ENCODE assay signal across 25 cellular contexts in genomic region chr5:136182618-136183017, GRCh38.
DNase-seq lines count a peak whose midpoint lies in the region; ATAC-seq and TF ChIP-seq lines count a peak whose summit lies in the region.
"Had no signal": no experiment of that assay in that cellular context is flagged by ENCODE, and none has a peak within 500 bp of the region (broad histone marks: within the 10 kb centered on the region; RNA-seq: fewer than 3 reads in every experiment).

No MANE protein-coding gene starts in this region.

- TF ChIP-seq CTCF in AG10803 (conservative IDR thresholded peaks at IDR 0.05; ENCODE audit: low read length) (no peak), cardiac fibroblast (IDR thresholded peaks at IDR 0.05; ENCODE audit: low read depth, low read length) (no peak), fibroblast of mammary gland (conservative IDR thresholded peaks at IDR 0.05; ENCODE audit: control insufficient read depth, insufficient read depth, low read depth, low read length) (no peak), RWPE1 (conservative IDR thresholded peaks at IDR 0.05; ENCODE audit: low read depth) (no peak)

- POLR2A ChIA-PET in RWPE1 (lab: Yijun Ruan, JAX; ENCODE audit: low non-redundant PET): no interaction called here

- no peak overlapping the region for H3K4me3 ChIP-seq in AG10803 (ENCODE audit: low read length)
- H3K4me3 ChIP-seq in cardiac fibroblast (replicated peaks in 1 of 2; ENCODE audit: low read depth in 2 of 2, low read length in 2 of 2): no peak overlapping the region
- H3K4me3 ChIP-seq in fibroblast of mammary gland (ENCODE audit: control insufficient read depth, low read depth, low read length): no peak overlapping the region
- H3K4me3 ChIP-seq: SJSA1 had no signal

- no peak overlapping the region for H3K27ac ChIP-seq in RWPE1
- H3K27ac ChIP-seq: 22Rv1, SJSA1 had no signal

- CTCF ChIA-PET in RWPE1 (lab: Yijun Ruan, JAX): interaction anchor here (0.7 to 1.2 kb wide), 2 partner anchors 9 to 10 kb away, joined by 3 to 4 read pairs; partner anchors contain the start of gene SMIM32

- no peak for ATAC-seq in GM21526 (IDR thresholded peaks at IDR 0.05; ENCODE audit: low FRiP score, unreplicated experiment)
- ATAC-seq in HG02623 (IDR thresholded peaks at IDR 0.05; ENCODE audit: unreplicated experiment): no peak
- ATAC-seq: PC-3, Right ventricle myocardium inferior had no signal

- DNase-seq in AG10803 (ENCODE audit: low read depth) (peak; percentile 9), cardiac fibroblast (ENCODE audit: low read depth in 2 of 2) (peak; percentile 22 to 59), fibroblast of mammary gland (ENCODE audit: low read depth) (peak; percentile 49), non-pigmented ciliary epithelial cell (ENCODE audit: low read depth) (peak; percentile 6), RWPE1 (ENCODE audit: low spot score) (no peak)
- DNase-seq in stimulated activated CD4-positive, alpha-beta T cell treated with anti-CD3 and anti-CD28 coated beads, Interleukin-4, amount 100 ng/mL, for 1 hour: no peak
- DNase-seq: BE2C; CD8-positive, alpha-beta memory T cell; DMS79 treated with DMSO at 0.1 percent for 48 hours; GF-D8; Karpas-422; NCI-H1092; NCI-H1436 treated with DMSO at 0.1 percent for 48 hours; NCI-H1930; NCI-H2107; NCI-H446 treated with DMSO at 0.1 percent for 48 hours; NCI-H526; NCI-H82; NK-92 treated with Interleukin-12 subunit alpha and Interleukin-12 subunit beta, amount 100 ng/mL, for 24 hours; PC-3 had no signal

Comparison
In these comparisons a context has a peak if more than half of its experiments do, and no peak if none do; other contexts are left out.
1. DNase-seq: peak in AG10803 (single experiment), cardiac fibroblast (2 of 2), fibroblast of mammary gland (single experiment) and non-pigmented ciliary epithelial cell (single experiment); none in stimulated activated CD4-positive, alpha-beta T cell treated with anti-CD3 and anti-CD28 coated beads, Interleukin-4, amount 100 ng/mL, for 1 hour (single experiment) and RWPE1 (single experiment).